In the genomic region with DNA sequence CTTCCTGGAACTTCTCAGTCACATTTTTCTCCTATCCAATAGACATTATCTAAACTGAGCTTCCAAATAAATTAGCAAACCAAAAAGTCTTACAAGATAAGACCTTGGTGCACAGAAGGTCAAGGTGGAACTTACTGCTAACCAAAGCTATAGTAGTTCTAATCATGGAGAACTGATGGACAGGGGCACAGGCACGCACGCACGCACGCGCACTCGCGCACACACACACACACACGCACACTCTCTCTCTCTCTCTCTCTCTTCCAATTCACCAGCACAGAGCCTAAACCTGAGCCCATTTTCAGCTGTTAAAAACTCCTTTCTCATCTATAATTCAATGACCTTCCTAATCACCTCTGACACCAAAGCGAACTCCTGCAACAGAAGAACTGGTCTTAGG, we compare ENCODE assay signal across 23 cellular contexts. TPM values are rescaled to one million over a fixed set of nuclear protein-coding genes. Genes with fewer than 3 reads are reported as not detected.
DNase-seq lines count a peak whose midpoint lies in the region; ATAC-seq, FAIRE-seq and TF ChIP-seq lines count a peak whose summit lies in the region.
"Had no signal": no experiment of that assay in that cellular context is flagged by ENCODE, and none has a peak within 500 bp of the region (broad histone marks: within the 10 kb centered on the region; RNA-seq: fewer than 3 reads in every experiment).

No MANE protein-coding gene starts in this region.

- no peaks in the 10 kb centered on the region for H3K4me1 Mint-ChIP-seq in activated CD8-positive, alpha-beta T cell treated with anti-CD3 and anti-CD28 coated beads for 36 hours (ENCODE audit: low read depth)
- H3K4me1 Mint-ChIP-seq: CD8-positive, alpha-beta memory T cell had no signal

- ATAC-seq in left cardiac atrium, result no peak
- ATAC-seq in activated CD8-positive, alpha-beta T cell treated with anti-CD3 and anti-CD28 coated beads for 36 hours, result no peak

- peak; percentile 6 for DNase-seq in cardiac septum (ENCODE audit: low spot score)
- DNase-seq in left cardiac atrium, result no peak
- peak; percentile 42 for DNase-seq in islet precursor cell
- DNase-seq in sigmoid colon, result peak; percentile 21
- no peak for DNase-seq in KBM-7
- no peak for DNase-seq in activated CD8-positive, alpha-beta T cell treated with anti-CD3 and anti-CD28 coated beads for 36 hours
- no peak for DNase-seq in GM12892 (ENCODE audit: insufficient read length)
- DNase-seq: 8988T; AML-193; C1 segment of cervical spinal cord; Calu3; CD8-positive, alpha-beta memory T cell; DMS153; GDM1; HFFc6; Kasumi-1; NCI-H187; NCI-H446 treated with DMSO at 0.1 percent for 48 hours; NCI-H526 treated with DMSO at 0.1 percent for 48 hours; OCI-M1 had no signal

- TF ChIP-seq EP300 in sigmoid colon (IDR thresholded peaks at IDR 0.05), result no peak

- peaks cover 0 to 75% (median 45%) of the 10 kb centered on the region in 4 donors for H3K4me1 ChIP-seq in sigmoid colon

- intact Hi-C loops in cardiac septum (cut with DNase I) (no loop called here), left cardiac atrium (cut with DNase I) (no loop called here), sigmoid colon (cut with DNase I) (loop anchor here (10.0 kb wide), 2 partner anchors 96 to 294 kb away; no protein-coding TSS in a partner anchor)
- intact Hi-C loops in activated CD8-positive, alpha-beta T cell treated with anti-CD3 and anti-CD28 coated beads for 36 hours (cut with micrococcal nuclease), result no loop called here

- peak overlapping the region in 1 of 4 donors; percentile 87 for H3K27ac ChIP-seq in sigmoid colon

- POLR2A ChIA-PET in activated CD8-positive, alpha-beta T cell treated with anti-CD3 and anti-CD28 coated beads for 36 hours (lab: Charles Lee), result no interaction called here

- no peaks in the 10 kb centered on the region for H3K36me3 ChIP-seq in sigmoid colon

- no peaks in the 10 kb centered on the region for H3K27me3 ChIP-seq in sigmoid colon

- H3K36me3 Mint-ChIP-seq in activated CD8-positive, alpha-beta T cell treated with anti-CD3 and anti-CD28 coated beads for 36 hours (ENCODE audit: low read depth), result no peaks in the 10 kb centered on the region
- H3K36me3 Mint-ChIP-seq: CD8-positive, alpha-beta memory T cell had no signal

- FAIRE-seq in GM12892 (lab: Jason Lieb, UNC), result no peak
- FAIRE-seq: H54, RCC 7860 had no signal

- no peak overlapping the region for H3K27ac Mint-ChIP-seq in activated CD8-positive, alpha-beta T cell treated with anti-CD3 and anti-CD28 coated beads for 36 hours
- H3K27ac Mint-ChIP-seq: CD8-positive, alpha-beta memory T cell; HFFc6 had no signal

- CTCF ChIA-PET in activated CD8-positive, alpha-beta T cell treated with anti-CD3 and anti-CD28 coated beads for 36 hours (lab: Charles Lee), result no interaction called here

- WGBS in sigmoid colon, 2 donors, result 89 to 90% methylated on average over 9 of the region's 9 CpGs

- TF ChIP-seq CTCF in sigmoid colon (IDR thresholded peaks at IDR 0.05), result no peak
- TF ChIP-seq CTCF in activated CD8-positive, alpha-beta T cell treated with anti-CD3 and anti-CD28 coated beads for 36 hours (IDR thresholded peaks at IDR 0.05), result no peak

- TF ChIP-seq POLR2A in sigmoid colon (IDR thresholded peaks at IDR 0.05) (no peak), GM12892 (IDR thresholded peaks at IDR 0.05; ENCODE audit: low read depth, low read length) (no peak)

- H3K4me3 Mint-ChIP-seq in activated CD8-positive, alpha-beta T cell treated with anti-CD3 and anti-CD28 coated beads for 36 hours, result no peak overlapping the region
- H3K4me3 Mint-ChIP-seq: CD8-positive, alpha-beta memory T cell; HFFc6 had no signal

- in situ Hi-C loops in KBM-7 (cut with MboI; ENCODE audit: low pct_unique_long_range_greater_than_20kb, low sequenced_read_pairs), result no loop called here

- no peak overlapping the region for H3K4me3 ChIP-seq in sigmoid colon

- no peaks in the 10 kb centered on the region for H3K9me3 ChIP-seq in sigmoid colon

- H3K27me3 Mint-ChIP-seq in activated CD8-positive, alpha-beta T cell treated with anti-CD3 and anti-CD28 coated beads for 36 hours, result peaks cover 13% of the 10 kb centered on the region

- H3K9me3 Mint-ChIP-seq in activated CD8-positive, alpha-beta T cell treated with anti-CD3 and anti-CD28 coated beads for 36 hours, result no peaks in the 10 kb centered on the region

RNA-seq across cellular contexts. Expression of a gene that starts 7.5 kb away (rescaled TPM):
- total RNA-seq in cardiac septum (0.19 TPM), left cardiac atrium (10 to 100 TPM in 1 of 2 donors, 1 to 10 TPM in 1; 6.1 to 24.4 TPM), sigmoid colon (100 to 1,000 TPM in 3 of 4 donors, 10 to 100 TPM in 1; 71.5 to 143 (median 112) TPM)
- polyA plus RNA-seq in sigmoid colon, result 10 to 100 TPM in 2 of 3 donors, 1 to 10 TPM in 1; 5.1 to 20.4 (median 11.4) TPM
- not detected for total RNA-seq in activated CD8-positive, alpha-beta T cell treated with anti-CD3 and anti-CD28 coated beads for 36 hours
- polyA plus RNA-seq in GM12892 (2012; ENCODE audit: missing spikeins), result not detected
- total RNA-seq: HFFc6 had no signal
- polyA plus RNA-seq: AG04450 had no signal

Comparison
In these comparisons a context has a peak if more than half of its experiments do, and no peak if none do; other contexts are left out.
1. DNase-seq: peak in cardiac septum (single experiment), islet precursor cell (single experiment) and sigmoid colon (single experiment); none in left cardiac atrium (single experiment), KBM-7 (single experiment), activated CD8-positive, alpha-beta T cell treated with anti-CD3 and anti-CD28 coated beads for 36 hours (single experiment) and GM12892 (single experiment).